In the genomic region with DNA sequence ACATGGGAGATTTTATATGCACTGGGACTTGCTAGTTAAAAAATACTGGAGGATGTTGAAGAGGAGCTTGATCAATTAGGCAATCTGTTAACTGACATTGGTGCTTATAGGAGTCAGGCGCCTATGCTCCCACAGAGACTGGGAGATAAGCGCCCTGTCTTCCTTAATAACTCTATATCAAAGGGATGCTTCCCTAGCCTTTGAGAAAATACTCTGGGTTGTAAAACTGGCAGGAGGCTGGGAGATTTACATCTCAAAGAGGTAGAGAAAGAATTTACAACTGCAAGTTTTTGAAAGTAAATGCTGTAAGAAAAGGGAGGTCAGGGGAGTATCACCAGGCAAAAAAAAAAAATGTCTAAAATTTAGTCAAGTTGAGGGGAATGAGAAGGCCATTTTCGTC, we compare ENCODE assay signal across 18 cellular contexts.
DNase-seq lines count a peak whose midpoint lies in the region; ATAC-seq and TF ChIP-seq lines count a peak whose summit lies in the region.
"Had no signal": no experiment of that assay in that cellular context is flagged by ENCODE, and none has a peak within 500 bp of the region (broad histone marks: within the 10 kb centered on the region; RNA-seq: fewer than 3 reads in every experiment).

No MANE protein-coding gene starts in this region.

- no peaks in the 10 kb centered on the region for H3F3A ChIP-seq in GM23338 (replicated peaks; ENCODE audit: low read depth)

- peaks cover 21% of the 10 kb centered on the region for H3K4me1 ChIP-seq in GM23338 (ENCODE audit: insufficient read depth)
- H3K4me1 ChIP-seq: BLaER1 had no signal

- TF ChIP-seq CTCF in GM23338 (conservative IDR thresholded peaks at IDR 0.05; ENCODE audit: low read depth in 2 of 2) (no peak), WTC11 (IDR thresholded peaks at IDR 0.05) (no peak), nephron progenitor cell (IDR thresholded peaks at IDR 0.05) (no peak)

- no peaks in the 10 kb centered on the region for H3K27me3 ChIP-seq in GM23338 (ENCODE audit: insufficient read depth)
- H3K27me3 ChIP-seq: BLaER1 had no signal

- H3K36me3 ChIP-seq in GM23338 (ENCODE audit: insufficient read depth): no peaks in the 10 kb centered on the region
- H3K36me3 ChIP-seq: BLaER1 had no signal

- H3K9me3 Mint-ChIP-seq in GM23338: no peaks in the 10 kb centered on the region
- no peaks in the 10 kb centered on the region for H3K9me3 Mint-ChIP-seq in WTC11
- no peaks in the 10 kb centered on the region for H3K9me3 Mint-ChIP-seq in nephron progenitor cell
- peaks cover 5% of the 10 kb centered on the region for H3K9me3 Mint-ChIP-seq in activated naive CD8-positive, alpha-beta T cell treated with anti-CD3 and anti-CD28 coated beads for 36 hours
- H3K9me3 Mint-ChIP-seq: HFFc6 had no signal

- H3K27me3 Mint-ChIP-seq in GM23338 (ENCODE audit: insufficient read depth, low read depth, poor library complexity) (no peaks in the 10 kb centered on the region), WTC11 (ENCODE audit: low read depth) (no peaks in the 10 kb centered on the region), nephron progenitor cell (ENCODE audit: low read depth, poor library complexity) (no peaks in the 10 kb centered on the region)
- no peaks in the 10 kb centered on the region for H3K27me3 Mint-ChIP-seq in activated naive CD8-positive, alpha-beta T cell treated with anti-CD3 and anti-CD28 coated beads for 36 hours
- H3K27me3 Mint-ChIP-seq: CD4-positive, alpha-beta memory T cell; IgD-negative memory B cell had no signal

- ATAC-seq in GM23338 (peak; percentile 89), WTC11 (peak; percentile 80), HG02870 (IDR thresholded peaks at IDR 0.05; ENCODE audit: unreplicated experiment) (no peak)
- ATAC-seq: GM12878 had no signal

- no peak overlapping the region for H2AFZ ChIP-seq in GM23338

- POLR2A ChIA-PET in WTC11 (lab: Charles Lee): no interaction called here
- POLR2A ChIA-PET in HEK293T (lab: Yijun Ruan, JAX): no interaction called here

- no peaks in the 10 kb centered on the region for H3K36me3 Mint-ChIP-seq in GM23338 (ENCODE audit: low read depth)
- H3K36me3 Mint-ChIP-seq in WTC11: no peaks in the 10 kb centered on the region
- H3K36me3 Mint-ChIP-seq in nephron progenitor cell (ENCODE audit: low read depth): no peaks in the 10 kb centered on the region
- no peaks in the 10 kb centered on the region for H3K36me3 Mint-ChIP-seq in activated naive CD8-positive, alpha-beta T cell treated with anti-CD3 and anti-CD28 coated beads for 36 hours
- H3K36me3 Mint-ChIP-seq: CD14-positive monocyte; CD4-positive, alpha-beta memory T cell; IgD-negative memory B cell had no signal

- CTCF ChIA-PET in WTC11 (lab: Charles Lee): no interaction called here
- CTCF ChIA-PET in HEK293T (lab: Yijun Ruan, JAX): no interaction called here

- no peaks in the 10 kb centered on the region for H4K20me1 ChIP-seq in GM23338 (replicated peaks; ENCODE audit: insufficient read depth)
- H4K20me1 ChIP-seq: BLaER1 had no signal

- peak overlapping the region; percentile 41 for H3K4me2 ChIP-seq in GM23338
- H3K4me2 ChIP-seq: BLaER1 had no signal

- no peak overlapping the region for H3K27ac ChIP-seq in GM23338 (ENCODE audit: low read depth)
- H3K27ac ChIP-seq: BLaER1 had no signal

- H3K9me2 ChIP-seq in GM23338 (ENCODE audit: insufficient read depth): no peaks in the 10 kb centered on the region

- H3K4me3 ChIP-seq in GM23338: no peak overlapping the region
- H3K4me3 ChIP-seq: BLaER1, GM12878 had no signal

- DNase-seq in GM23338 (ENCODE audit: low spot score): peak; percentile 55
- DNase-seq in WTC11 (ENCODE audit: low spot score): no peak
- peak; percentile 30 for DNase-seq in iPS-NIHi7 (ENCODE audit: extremely low spot score)
- DNase-seq in nephron progenitor cell: no peak
- DNase-seq in D341Med (ENCODE audit: low spot score): no peak
- DNase-seq in activated naive CD8-positive, alpha-beta T cell treated with anti-CD3 and anti-CD28 coated beads for 36 hours: no peak
- no peak for DNase-seq in HEK293T (ENCODE audit: extremely low spot score)
- DNase-seq: 8988T; CD4-positive, alpha-beta memory T cell; DMS79 treated with DMSO at 0.1 percent for 48 hours; HCEC 1CT; HFFc6; KBM-7 had no signal

- H3K4me1 Mint-ChIP-seq in GM23338 (peaks cover 27% of the 10 kb centered on the region), WTC11 (peaks cover 31% of the 10 kb centered on the region), nephron progenitor cell (peaks cover 33% of the 10 kb centered on the region)
- no peaks in the 10 kb centered on the region for H3K4me1 Mint-ChIP-seq in activated naive CD8-positive, alpha-beta T cell treated with anti-CD3 and anti-CD28 coated beads for 36 hours
- H3K4me1 Mint-ChIP-seq: CD14-positive monocyte; CD4-positive, alpha-beta memory T cell; IgD-negative memory B cell had no signal

- no peak overlapping the region for H3K27ac Mint-ChIP-seq in GM23338
- no peak overlapping the region for H3K27ac Mint-ChIP-seq in WTC11
- peak overlapping the region; percentile 95 for H3K27ac Mint-ChIP-seq in nephron progenitor cell
- H3K27ac Mint-ChIP-seq in activated naive CD8-positive, alpha-beta T cell treated with anti-CD3 and anti-CD28 coated beads for 36 hours: no peak overlapping the region
- H3K27ac Mint-ChIP-seq: CD14-positive monocyte; CD4-positive, alpha-beta memory T cell; HFFc6; IgD-negative memory B cell had no signal

- no peaks in the 10 kb centered on the region for H3K79me2 ChIP-seq in GM23338 (replicated peaks; ENCODE audit: insufficient read depth)

- H3K4me3 Mint-ChIP-seq in GM23338 (peak overlapping the region; percentile 23; the same call in 1 of the 3 replicates), WTC11 (peak overlapping the region; percentile 27; the same call in 1 of the 2 replicates), nephron progenitor cell (no peak overlapping the region)
- no peak overlapping the region for H3K4me3 Mint-ChIP-seq in activated naive CD8-positive, alpha-beta T cell treated with anti-CD3 and anti-CD28 coated beads for 36 hours
- H3K4me3 Mint-ChIP-seq: CD14-positive monocyte; CD4-positive, alpha-beta memory T cell; HFFc6; IgD-negative memory B cell had no signal

TF ChIP-seq in WTC11, 78 proteins besides CTCF, POLR2A, EP300 and RAD21 (continues in another document):
- TF ChIP-seq MLX (CRISPR knock-in tag; IDR thresholded peaks at IDR 0.05): no peak
- TF ChIP-seq JAZF1 (CRISPR knock-in tag; IDR thresholded peaks at IDR 0.05): no peak
- TF ChIP-seq, protein P1, sequence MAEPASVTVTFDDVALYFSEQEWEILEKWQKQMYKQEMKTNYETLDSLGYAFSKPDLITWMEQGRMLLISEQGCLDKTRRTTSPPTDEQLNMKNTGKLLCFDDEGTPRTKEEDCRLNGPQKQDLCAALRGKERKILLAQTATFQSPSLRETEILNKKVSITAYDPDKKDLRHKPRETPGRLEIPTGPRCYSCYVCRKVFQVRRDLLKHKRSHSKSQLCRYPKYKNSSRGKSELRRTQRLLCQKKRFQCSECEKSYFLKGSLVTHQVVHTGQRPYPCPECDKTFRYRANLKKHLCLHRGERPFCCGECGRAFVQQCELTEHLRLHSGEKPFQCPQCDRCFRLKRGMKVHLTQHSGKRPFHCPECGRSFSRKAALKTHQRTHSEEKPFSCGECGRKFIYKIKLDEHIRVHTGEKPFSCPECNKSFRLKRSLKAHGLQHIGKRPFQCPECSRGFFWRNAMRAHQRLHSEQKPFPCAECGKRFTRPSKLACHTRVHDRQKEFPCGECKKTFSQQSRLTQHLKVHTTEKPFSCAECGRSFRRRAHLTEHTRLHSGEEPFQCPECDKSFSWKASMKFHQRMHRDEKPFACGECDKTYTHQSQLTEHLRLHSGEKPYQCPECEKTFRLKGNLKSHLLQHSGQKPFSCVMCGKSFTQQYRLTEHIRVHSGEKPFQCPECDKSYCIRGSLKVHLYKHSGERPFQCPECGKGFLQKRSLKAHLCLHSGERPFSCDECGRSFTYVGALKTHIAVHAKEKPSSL (CRISPR knock-in tag; conservative IDR thresholded peaks at IDR 0.05): no peak
- no peak for TF ChIP-seq ZNF232 (CRISPR knock-in tag; IDR thresholded peaks at IDR 0.05)
- no peak for TF ChIP-seq TEAD4 (CRISPR knock-in tag; IDR thresholded peaks at IDR 0.05)

TF ChIP-seq in HEK293T, 16 proteins besides CTCF, POLR2A, EP300 and RAD21:
- TF ChIP-seq, protein P2, sequence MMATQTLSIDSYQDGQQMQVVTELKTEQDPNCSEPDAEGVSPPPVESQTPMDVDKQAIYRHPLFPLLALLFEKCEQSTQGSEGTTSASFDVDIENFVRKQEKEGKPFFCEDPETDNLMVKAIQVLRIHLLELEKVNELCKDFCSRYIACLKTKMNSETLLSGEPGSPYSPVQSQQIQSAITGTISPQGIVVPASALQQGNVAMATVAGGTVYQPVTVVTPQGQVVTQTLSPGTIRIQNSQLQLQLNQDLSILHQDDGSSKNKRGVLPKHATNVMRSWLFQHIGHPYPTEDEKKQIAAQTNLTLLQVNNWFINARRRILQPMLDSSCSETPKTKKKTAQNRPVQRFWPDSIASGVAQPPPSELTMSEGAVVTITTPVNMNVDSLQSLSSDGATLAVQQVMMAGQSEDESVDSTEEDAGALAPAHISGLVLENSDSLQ (IDR thresholded peaks at IDR 0.05): no peak
- TF ChIP-seq LEF1 (IDR thresholded peaks at IDR 0.05; ENCODE audit: borderline replicate concordance): no peak
- TF ChIP-seq NFRKB (IDR thresholded peaks at IDR 0.05): no peak
- TF ChIP-seq ELF4 (IDR thresholded peaks at IDR 0.05): no peak
- TF ChIP-seq TARDBP (IDR thresholded peaks at IDR 0.05): no peak

Comparison
In these comparisons a context has a peak if more than half of its experiments do, and no peak if none do; other contexts are left out.
1. DNase-seq: peak in GM23338 (single experiment) and iPS-NIHi7 (single experiment); none in WTC11 (single experiment), nephron progenitor cell (single experiment), D341Med (single experiment), activated naive CD8-positive, alpha-beta T cell treated with anti-CD3 and anti-CD28 coated beads for 36 hours (single experiment) and HEK293T (single experiment).
2. H3K4me3 Mint-ChIP-seq: peak in GM23338 (single experiment) and WTC11 (single experiment); none in nephron progenitor cell (single experiment) and activated naive CD8-positive, alpha-beta T cell treated with anti-CD3 and anti-CD28 coated beads for 36 hours (single experiment).